Comparison of ENCODE assay signal across 8 cellular contexts in the genomic region with DNA sequence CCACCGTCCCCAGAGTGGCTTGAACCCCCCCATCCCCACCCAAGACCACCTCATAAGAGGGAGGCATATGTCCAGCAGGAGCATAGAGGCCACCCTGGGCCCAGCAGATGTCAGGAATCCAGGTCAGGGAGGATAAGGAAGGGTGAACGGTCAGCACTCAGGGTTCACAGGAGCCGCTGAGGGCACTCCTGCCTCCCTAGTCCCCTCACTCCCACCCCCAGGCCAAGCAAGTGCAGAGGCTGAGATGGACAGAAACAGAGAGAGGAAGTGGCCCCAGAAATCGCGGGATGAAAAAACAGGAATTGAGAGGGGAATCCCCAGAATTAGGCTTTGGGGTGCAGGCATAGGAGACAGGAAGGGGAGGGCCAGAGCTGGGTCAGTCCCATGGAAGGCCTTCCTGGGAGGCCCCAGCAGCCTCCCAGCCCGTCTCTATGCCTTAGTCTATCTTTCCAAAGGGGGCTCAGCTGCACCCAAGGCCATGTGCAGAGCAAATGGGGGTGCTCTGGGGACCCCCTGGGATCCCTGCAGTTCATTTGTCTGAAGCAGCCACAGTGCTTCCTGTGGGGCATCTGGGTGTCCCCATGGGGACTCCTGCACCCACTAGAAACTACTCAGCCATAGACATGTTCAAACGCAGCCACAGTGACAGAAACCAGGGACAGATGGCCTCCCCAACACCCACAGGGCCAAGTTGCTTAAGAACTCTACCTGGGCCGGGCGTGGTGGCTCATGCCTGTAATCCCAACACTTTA. TPM values are rescaled to one million over a fixed set of nuclear protein-coding genes. Genes with fewer than 3 reads are reported as not detected.
DNase-seq lines count a peak whose midpoint lies in the region; ATAC-seq, FAIRE-seq and TF ChIP-seq lines count a peak whose summit lies in the region.

No MANE protein-coding gene starts in this region.

- ATAC-seq in GM21717 (IDR thresholded peaks at IDR 0.05; ENCODE audit: unreplicated experiment) (peak; percentile 40), gastrocnemius medialis (no peak)

- DNase-seq in GM13976 (ENCODE audit: low spot score), result peak; percentile 74
- peak; percentile 3 for DNase-seq in NOMO-1 treated with dmso at 0.1 percent for 144 hours (lab: John Stamatoyannopoulos, UW; ENCODE audit: unreplicated experiment)
- DNase-seq in endothelial cell of umbilical vein (ENCODE audit: low read depth, low spot score), result no peak
- DNase-seq in gastrocnemius medialis, result no peak
- DNase-seq in AG08396 (ENCODE audit: low spot score), result no peak
- no peak for DNase-seq in COLO668 (lab: John Stamatoyannopoulos, UW; ENCODE audit: unreplicated experiment)
- no peak for DNase-seq in NCI-H1930 (lab: John Stamatoyannopoulos, UW)

- H3K9ac ChIP-seq in endothelial cell of umbilical vein (replicated peaks; ENCODE audit: extremely low read depth, insufficient read depth, low read length), result peak overlapping the region; percentile 90

- FAIRE-seq in endothelial cell of umbilical vein (lab: Jason Lieb, UNC), result peak; percentile 37

- POLR2A ChIA-PET in endothelial cell of umbilical vein (lab: Charles Lee), result no interaction called here

- CTCF ChIA-PET in endothelial cell of umbilical vein (lab: Charles Lee), result interaction anchor here (0.6 to 6.3 kb wide), 3 partner anchors 45 to 262 kb away, joined by 4 to 171 read pairs (median 67); no protein-coding TSS in a partner anchor

- in situ Hi-C loops in GM13976 (cut with MboI; ENCODE audit: low sequenced_read_pairs, unreplicated experiment), result no loop called here
- in situ Hi-C loops in gastrocnemius medialis (cut with MboI; ENCODE audit: low sequenced_read_pairs in 4 of 4), result loop anchor here in 2 of 4 donors (10.0 to 25.0 kb wide), 2 partner anchors 201 to 256 kb away; no protein-coding TSS in a partner anchor

- peaks cover 17% of the 10 kb centered on the region for H3K4me1 ChIP-seq in endothelial cell of umbilical vein (ENCODE audit: control insufficient read depth, extremely low read depth, insufficient read depth, low read length)
- H3K4me1 ChIP-seq in gastrocnemius medialis, result peaks cover 14% of the 10 kb centered on the region in 2 donors

- H3K27me3 ChIP-seq in endothelial cell of umbilical vein (ENCODE audit: control insufficient read depth in 2 of 2, insufficient read depth in 2 of 2, low read length in 2 of 2) (no peaks in the 10 kb centered on the region), gastrocnemius medialis (peaks cover 11 to 25% (median 18%) of the 10 kb centered on the region in 3 donors)

- dilution Hi-C loops in endothelial cell of umbilical vein (cut with MboI; ENCODE audit: extremely low pct_ligation_motif_present, low sequenced_read_pairs), result no loop called here

- peak overlapping the region in 2 of 3 experiments; percentile 64 to 91 for H3K4me3 ChIP-seq in endothelial cell of umbilical vein (replicated peaks in 1 of 3; ENCODE audit: insufficient read depth in 1 of 3, low read depth in 1 of 3, low read length in 3 of 3)
- H3K4me3 ChIP-seq in gastrocnemius medialis, result peak overlapping the region; percentile 52 to 69 (median 62)

- BruUV-seq in endothelial cell of umbilical vein (replicated peaks; lab: Mats Ljungman, UMichigan), result no TSS peak

- no peak overlapping the region for H2AFZ ChIP-seq in endothelial cell of umbilical vein (ENCODE audit: low read depth, low read length)

- H3K27ac ChIP-seq in endothelial cell of umbilical vein (ENCODE audit: insufficient read depth, low read depth, low read length) (peak overlapping the region; percentile 73), gastrocnemius medialis (peak overlapping the region; percentile 65 to 81 (median 80))

- TF ChIP-seq POLR2A in endothelial cell of umbilical vein (IDR thresholded peaks at IDR 0.05; ENCODE audit: low read depth, low read length), result no peak
- TF ChIP-seq POLR2A in gastrocnemius medialis (IDR thresholded peaks at IDR 0.05), result no peak

- intact Hi-C loops in endothelial cell of umbilical vein (cut with micrococcal nuclease) (loop anchor here (1.0 to 5.0 kb wide), 4 partner anchors 42 to 136 kb away; a partner anchor contains a TSS), gastrocnemius medialis (cut with DNase I; ENCODE audit: low total_unique reads) (loop anchor here (2.0 to 5.0 kb wide), 3 partner anchors 46 to 199 kb away; a partner anchor contains a TSS)

- H3K4me2 ChIP-seq in endothelial cell of umbilical vein (ENCODE audit: insufficient read depth, low read length), result peak overlapping the region; percentile 57

- H3K9me3 ChIP-seq in endothelial cell of umbilical vein (replicated peaks; ENCODE audit: control insufficient read depth, insufficient read depth, low read length) (no peaks in the 10 kb centered on the region), gastrocnemius medialis (no peaks in the 10 kb centered on the region)

- H3K9me1 ChIP-seq in endothelial cell of umbilical vein (replicated peaks; ENCODE audit: control insufficient read depth, extremely low read depth, insufficient read depth, low read length), result no peaks in the 10 kb centered on the region

- H3K79me2 ChIP-seq in endothelial cell of umbilical vein (ENCODE audit: control insufficient read depth, insufficient read depth, low read length), result peaks cover 30% of the 10 kb centered on the region

- TF ChIP-seq CTCF in GM13976 (IDR thresholded peaks at IDR 0.05; ENCODE audit: borderline replicate concordance, control extremely low read depth, extremely low read depth, insufficient read depth, missing control alignments) (no peak), endothelial cell of umbilical vein (IDR thresholded peaks at IDR 0.05; ENCODE audit: extremely low read depth in 1 of 2, insufficient read depth in 1 of 2, low read depth in 1 of 2, low read length in 2 of 2) (no peak), gastrocnemius medialis (IDR thresholded peaks at IDR 0.05 in 4 of 5, conservative IDR thresholded peaks at IDR 0.05 in 1 of 5) (no peak)

- H3K36me3 ChIP-seq in endothelial cell of umbilical vein (ENCODE audit: control insufficient read depth in 2 of 2, extremely low read depth in 1 of 2, insufficient read depth in 2 of 2, low read length in 2 of 2) (peaks cover 9 to 20% of the 10 kb centered on the region in 2 experiments), gastrocnemius medialis (no peaks in the 10 kb centered on the region)

- no peaks in the 10 kb centered on the region for H4K20me1 ChIP-seq in endothelial cell of umbilical vein (replicated peaks; ENCODE audit: control insufficient read depth, extremely low read depth, insufficient read depth, low read length)

RNA-seq across cellular contexts. Expression of a gene that starts 1.7 kb away (rescaled TPM):
- total RNA-seq in endothelial cell of umbilical vein, result 83.6 and 90.5 TPM in 2 replicates
- 86.2 and 104 TPM in 2 replicates for polyA plus RNA-seq in endothelial cell of umbilical vein
- 74.9 and 81.6 TPM in 2 replicates for polyA plus RNA-seq in endothelial cell of umbilical vein (2011; cell fraction: cytosol; rRNA removed)
- 43.1 and 45.5 TPM in 2 replicates for polyA plus RNA-seq in endothelial cell of umbilical vein (2011; cell fraction: nucleus; rRNA removed)
- 66.2 and 95.6 TPM in 2 replicates for polyA plus RNA-seq in endothelial cell of umbilical vein (2012)
- polyA minus RNA-seq in endothelial cell of umbilical vein, result 75.2 and 81.4 TPM in 2 replicates
- polyA minus RNA-seq in endothelial cell of umbilical vein (2011; cell fraction: cytosol; rRNA and poly(A)+ RNA removed), result not detected
- 12.5 and 16.8 TPM in 2 replicates for polyA minus RNA-seq in endothelial cell of umbilical vein (2011; cell fraction: nucleus; rRNA and poly(A)+ RNA removed)
- total RNA-seq in gastrocnemius medialis, result 10 to 100 TPM in 1 of 4 donors, 1 to 10 TPM in 3; 2.6 to 11.3 (median 5.1) TPM

RNA-seq across cellular contexts. Expression of a gene that starts 26.9 kb away (rescaled TPM):
- total RNA-seq in endothelial cell of umbilical vein, result not detected in 2 replicates
- polyA plus RNA-seq in endothelial cell of umbilical vein, result not detected in 2 replicates
- polyA plus RNA-seq in endothelial cell of umbilical vein (2011; cell fraction: cytosol; rRNA removed), result not detected in 2 replicates
- 0.20 TPM in 1 of 2 replicates, not detected in the other for polyA plus RNA-seq in endothelial cell of umbilical vein (2011; cell fraction: nucleus; rRNA removed)
- polyA plus RNA-seq in endothelial cell of umbilical vein (2012), result not detected in 2 replicates
- 1.6 TPM in 1 of 2 replicates, not detected in the other for polyA minus RNA-seq in endothelial cell of umbilical vein
- polyA minus RNA-seq in endothelial cell of umbilical vein (2011; cell fraction: cytosol; rRNA and poly(A)+ RNA removed), result not detected
- not detected in 2 replicates for polyA minus RNA-seq in endothelial cell of umbilical vein (2011; cell fraction: nucleus; rRNA and poly(A)+ RNA removed)
- total RNA-seq in gastrocnemius medialis, result not detected

RNA-seq across cellular contexts. Expression of a gene that starts 39.9 kb away (rescaled TPM):
- 9.3 and 12.3 TPM in 2 replicates for total RNA-seq in endothelial cell of umbilical vein
- 3.0 and 3.8 TPM in 2 replicates for polyA plus RNA-seq in endothelial cell of umbilical vein
- polyA plus RNA-seq in endothelial cell of umbilical vein (2011; cell fraction: cytosol; rRNA removed), result 1.9 and 2.5 TPM in 2 replicates
- polyA plus RNA-seq in endothelial cell of umbilical vein (2011; cell fraction: nucleus; rRNA removed), result 1.8 and 2.4 TPM in 2 replicates
- 2.9 and 5.1 TPM in 2 replicates for polyA plus RNA-seq in endothelial cell of umbilical vein (2012)
- polyA minus RNA-seq in endothelial cell of umbilical vein, result 3.8 and 4.5 TPM in 2 replicates
- 4.8 TPM for polyA minus RNA-seq in endothelial cell of umbilical vein (2011; cell fraction: cytosol; rRNA and poly(A)+ RNA removed)
- 1.2 and 1.9 TPM in 2 replicates for polyA minus RNA-seq in endothelial cell of umbilical vein (2011; cell fraction: nucleus; rRNA and poly(A)+ RNA removed)
- total RNA-seq in gastrocnemius medialis, result under 1 TPM in 1 of 4 donors, not detected in 3; 0.31 TPM

RNA-seq across cellular contexts. Expression of a gene that starts 53.8 kb away (rescaled TPM):
- total RNA-seq in endothelial cell of umbilical vein, result 80.0 and 93.4 TPM in 2 replicates
- polyA plus RNA-seq in endothelial cell of umbilical vein, result 197 and 209 TPM in 2 replicates
- polyA plus RNA-seq in endothelial cell of umbilical vein (2011; cell fraction: cytosol; rRNA removed), result 174 and 175 TPM in 2 replicates
- polyA plus RNA-seq in endothelial cell of umbilical vein (2011; cell fraction: nucleus; rRNA removed), result 54.0 and 61.7 TPM in 2 replicates
- polyA plus RNA-seq in endothelial cell of umbilical vein (2012), result 85.6 and 95.1 TPM in 2 replicates
- 49.7 and 62.3 TPM in 2 replicates for polyA minus RNA-seq in endothelial cell of umbilical vein
- 38.7 TPM for polyA minus RNA-seq in endothelial cell of umbilical vein (2011; cell fraction: cytosol; rRNA and poly(A)+ RNA removed)
- polyA minus RNA-seq in endothelial cell of umbilical vein (2011; cell fraction: nucleus; rRNA and poly(A)+ RNA removed), result 9.4 and 9.9 TPM in 2 replicates
- 1 to 10 TPM; 5.8 to 8.5 (median 6.9) TPM for total RNA-seq in gastrocnemius medialis

RNA-seq across cellular contexts. Expression of a gene that starts 56.3 kb away (rescaled TPM):
- total RNA-seq in endothelial cell of umbilical vein (23.4 and 25.2 TPM in 2 replicates), gastrocnemius medialis (10 to 100 TPM; 10.6 to 22.7 (median 15.5) TPM)
- 12.1 and 12.2 TPM in 2 replicates for polyA plus RNA-seq in endothelial cell of umbilical vein
- polyA plus RNA-seq in endothelial cell of umbilical vein (2011; cell fraction: cytosol; rRNA removed), result 15.2 and 16.6 TPM in 2 replicates
- polyA plus RNA-seq in endothelial cell of umbilical vein (2011; cell fraction: nucleus; rRNA removed), result 25.4 and 27.0 TPM in 2 replicates
- polyA plus RNA-seq in endothelial cell of umbilical vein (2012), result 19.2 and 20.4 TPM in 2 replicates
- polyA minus RNA-seq in endothelial cell of umbilical vein, result 31.5 and 50.2 TPM in 2 replicates
- 14.0 TPM for polyA minus RNA-seq in endothelial cell of umbilical vein (2011; cell fraction: cytosol; rRNA and poly(A)+ RNA removed)
- 10.6 and 12.2 TPM in 2 replicates for polyA minus RNA-seq in endothelial cell of umbilical vein (2011; cell fraction: nucleus; rRNA and poly(A)+ RNA removed)

Comparison
In these comparisons a context has a peak if more than half of its experiments do, and no peak if none do; other contexts are left out.
1. DNase-seq: peak in GM13976 (single experiment) and NOMO-1 treated with dmso at 0.1 percent for 144 hours (single experiment); none in endothelial cell of umbilical vein (single experiment), gastrocnemius medialis (0 of 2), AG08396 (single experiment), COLO668 (single experiment) and NCI-H1930 (0 of 2).